3 cellular contexts compared by ENCODE assay signal in the genomic region with DNA sequence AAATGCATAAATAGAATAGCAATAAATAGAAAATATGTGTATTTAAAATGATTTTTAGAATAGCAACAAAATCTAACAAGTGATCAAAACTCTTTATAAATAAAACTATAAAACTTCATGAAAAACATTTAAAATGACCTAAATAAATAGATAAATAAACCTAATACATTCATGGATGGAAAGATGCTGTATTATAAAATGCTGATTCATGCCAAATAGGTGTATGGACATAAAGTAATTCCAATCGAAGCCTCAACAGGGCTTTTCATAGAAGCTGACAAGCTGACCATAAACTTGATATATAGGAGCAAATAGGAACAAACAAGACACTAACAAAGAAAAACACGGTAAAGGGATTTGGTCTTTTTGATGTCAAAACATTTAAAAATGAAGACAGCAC. TPM values are rescaled to one million over a fixed set of nuclear protein-coding genes. Genes with fewer than 3 reads are reported as not detected.
"Had no signal": no experiment of that assay in that cellular context is flagged by ENCODE, and none has a peak within 500 bp of the region (broad histone marks: within the 10 kb centered on the region; RNA-seq: fewer than 3 reads in every experiment).

No MANE protein-coding gene starts in this region.

RNA-seq across cellular contexts. Expression of a gene that starts 46.5 kb away (rescaled TPM):
- total RNA-seq: right atrium auricular region, thoracic aorta, vagina had no signal
